In the genomic region with DNA sequence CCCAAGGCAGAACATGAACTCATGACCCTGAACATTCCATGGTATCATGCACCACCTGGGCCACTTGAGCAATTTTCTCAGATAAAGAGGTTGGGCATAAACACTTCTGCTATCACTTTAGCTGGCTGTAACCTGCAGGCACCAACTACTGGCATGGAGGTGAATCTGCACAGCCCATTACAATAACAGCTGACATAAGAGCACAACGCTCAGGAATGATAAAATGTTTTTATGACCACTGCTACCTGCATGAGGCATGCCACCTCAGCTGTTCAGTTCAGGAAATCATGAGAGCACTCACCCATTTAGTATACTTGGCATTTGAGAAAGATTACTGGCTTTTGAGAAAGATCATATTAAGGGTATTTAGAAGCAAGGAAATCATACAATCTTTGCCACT, we compare ENCODE assay signal across 21 cellular contexts.
A peak's percentile ranks its signal among the peaks of the same experiment; 100 is the strongest.
DNase-seq lines count a peak whose midpoint lies in the region; ATAC-seq, FAIRE-seq and TF ChIP-seq lines count a peak whose summit lies in the region.
"Had no signal": no experiment of that assay in that cellular context is flagged by ENCODE, and none has a peak within 500 bp of the region (broad histone marks: within the 10 kb centered on the region; RNA-seq: fewer than 3 reads in every experiment).

No MANE protein-coding gene starts in this region.

- CTCF ChIA-PET in A549 (lab: Yijun Ruan, JAX) (no interaction called here), OCI-LY7 (lab: Charles Lee; ENCODE audit: unreplicated experiment) (no interaction called here)

- no TSS peak for BruUV-seq in OCI-LY7 (replicated peaks; lab: Mats Ljungman, UMichigan)

- no peak overlapping the region for H2AFZ ChIP-seq in OCI-LY7 (ENCODE audit: low read length)
- H2AFZ ChIP-seq: GM23248 had no signal

- TF ChIP-seq RAD21 in A549 (conservative IDR thresholded peaks at IDR 0.05 in 1 of 2, IDR thresholded peaks at IDR 0.05 in 1 of 2) = no peak

- H3K4me2 ChIP-seq in A549 = no peak overlapping the region
- no peak overlapping the region for H3K4me2 ChIP-seq in OCI-LY7 (ENCODE audit: low read length)
- H3K4me2 ChIP-seq: BLaER1 treated with 17β-estradiol and CSF1 and Interleukin-3, amounts not matched to agents 10 nM and 100 nM had no signal

- TF ChIP-seq CTCF in A549 (IDR thresholded peaks at IDR 0.05) (no peak), OCI-LY7 (conservative IDR thresholded peaks at IDR 0.05; ENCODE audit: low read length) (no peak)

- no peaks in the 10 kb centered on the region for H3K36me3 ChIP-seq in OCI-LY7 (ENCODE audit: insufficient read depth, low read length)
- H3K36me3 ChIP-seq: BE2C had no signal

- TF ChIP-seq EP300 in A549 (IDR thresholded peaks at IDR 0.05) = no peak

- FAIRE-seq in A549 (lab: Jason Lieb, UNC) = peak; percentile 72
- FAIRE-seq: G401.6, GM19239, H1 had no signal

- no peaks in the 10 kb centered on the region for H3K79me2 ChIP-seq in OCI-LY7 (ENCODE audit: insufficient read depth, low read depth, low read length)

- no peak for DNase-seq in A549 (ENCODE audit: low read depth in 1 of 2, low spot score in 1 of 2)
- DNase-seq in NCI-H226 = peak; percentile 35
- DNase-seq in left colon = no peak
- no peak for DNase-seq in H4 (ENCODE audit: low spot score)
- no peak for DNase-seq in OCI-LY7 (ENCODE audit: low spot score)
- DNase-seq in HT-29 (ENCODE audit: low spot score) = no peak
- DNase-seq: ACHN; AML-193; BE2C; Caco-2; CD8-positive, alpha-beta T cell; DMS153; DND-41; GM23248; H9 had no signal

- H3K27ac ChIP-seq in A549 = no peak overlapping the region
- H3K27ac ChIP-seq in OCI-LY7 (ENCODE audit: low read depth, low read length, poor library complexity, severe bottlenecking) = no peak overlapping the region
- H3K27ac ChIP-seq: 22Rv1; BLaER1 treated with 17β-estradiol and CSF1 and Interleukin-3, amounts not matched to agents 10 nM and 100 nM; GM23248 had no signal

- WGBS in A549 (ENCODE audit: missing lambda C conversion rate) = 57% methylated on average over 1 of the region's 1 CpG

- intact Hi-C loops in left colon (cut with DNase I, micrococcal nuclease) = no loop called here
- intact Hi-C loops in OCI-LY7 (cut with micrococcal nuclease; ENCODE audit: unreplicated experiment) = no loop called here

- no peaks in the 10 kb centered on the region for H3K9me2 ChIP-seq in OCI-LY7 (ENCODE audit: insufficient read depth, low read length)

- ATAC-seq in A549 = no peak
- peak; percentile 55 for ATAC-seq in left colon
- ATAC-seq: CD8-positive, alpha-beta T cell; HCT116 had no signal

- H3K9me3 ChIP-seq in A549 (no peaks in the 10 kb centered on the region), OCI-LY7 (ENCODE audit: low read length) (no peaks in the 10 kb centered on the region)
- H3K9me3 ChIP-seq: BE2C, Caco-2 had no signal

- POLR2A ChIA-PET in A549 (lab: Yijun Ruan, JAX) (no interaction called here), OCI-LY7 (lab: Charles Lee) (no interaction called here)

- H4K20me1 ChIP-seq in OCI-LY7 (ENCODE audit: insufficient read depth, low read length) = no peaks in the 10 kb centered on the region
- H4K20me1 ChIP-seq: BLaER1 treated with 17β-estradiol and CSF1 and Interleukin-3, amounts not matched to agents 10 nM and 100 nM had no signal

- no peak for TF ChIP-seq POLR2A in A549 (IDR thresholded peaks at IDR 0.05; ENCODE audit: low read length)

- H3K4me1 ChIP-seq in A549 (no peaks in the 10 kb centered on the region), OCI-LY7 (ENCODE audit: insufficient read depth, low read length, poor library complexity, severe bottlenecking) (no peaks in the 10 kb centered on the region)
- H3K4me1 ChIP-seq: BE2C; BLaER1 treated with 17β-estradiol and CSF1 and Interleukin-3, amounts not matched to agents 10 nM and 100 nM had no signal

- H3K4me3 ChIP-seq in A549 (no peak overlapping the region), OCI-LY7 (ENCODE audit: low read depth, low read length, poor library complexity, severe bottlenecking) (no peak overlapping the region)
- H3K4me3 ChIP-seq: BLaER1 treated with 17β-estradiol and CSF1 and Interleukin-3, amounts not matched to agents 10 nM and 100 nM; GM23248 had no signal

TF ChIP-seq in A549, 52 proteins besides CTCF, POLR2A, EP300 and RAD21:
- no peak for TF ChIP-seq FOSL2 (IDR thresholded peaks at IDR 0.05)
- no peak for TF ChIP-seq FOSL2 (CRISPR knock-in tag; IDR thresholded peaks at IDR 0.05)
- TF ChIP-seq CHD2 (IDR thresholded peaks at IDR 0.05; ENCODE audit: low read length, partially characterized antibody) = no peak
- TF ChIP-seq, protein P1, sequence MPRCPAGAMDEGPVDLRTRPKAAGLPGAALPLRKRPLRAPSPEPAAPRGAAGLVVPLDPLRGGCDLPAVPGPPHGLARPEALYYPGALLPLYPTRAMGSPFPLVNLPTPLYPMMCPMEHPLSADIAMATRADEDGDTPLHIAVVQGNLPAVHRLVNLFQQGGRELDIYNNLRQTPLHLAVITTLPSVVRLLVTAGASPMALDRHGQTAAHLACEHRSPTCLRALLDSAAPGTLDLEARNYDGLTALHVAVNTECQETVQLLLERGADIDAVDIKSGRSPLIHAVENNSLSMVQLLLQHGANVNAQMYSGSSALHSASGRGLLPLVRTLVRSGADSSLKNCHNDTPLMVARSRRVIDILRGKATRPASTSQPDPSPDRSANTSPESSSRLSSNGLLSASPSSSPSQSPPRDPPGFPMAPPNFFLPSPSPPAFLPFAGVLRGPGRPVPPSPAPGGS (IDR thresholded peaks at IDR 0.05) = no peak
- TF ChIP-seq HOXA7 (CRISPR knock-in tag; IDR thresholded peaks at IDR 0.05) = no peak
- TF ChIP-seq, protein P2, sequence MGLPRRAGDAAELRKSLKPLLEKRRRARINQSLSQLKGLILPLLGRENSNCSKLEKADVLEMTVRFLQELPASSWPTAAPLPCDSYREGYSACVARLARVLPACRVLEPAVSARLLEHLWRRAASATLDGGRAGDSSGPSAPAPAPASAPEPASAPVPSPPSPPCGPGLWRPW (IDR thresholded peaks at IDR 0.05) = no peak
- no peak for TF ChIP-seq CEBPB (IDR thresholded peaks at IDR 0.05)
- no peak for TF ChIP-seq HMGXB4 (CRISPR knock-in tag; IDR thresholded peaks at IDR 0.05; ENCODE audit: borderline replicate concordance)
- no peak for TF ChIP-seq BHLHE40 (IDR thresholded peaks at IDR 0.05; ENCODE audit: low read depth, low read length)
- no peak for TF ChIP-seq ZNF302 (CRISPR knock-in tag; IDR thresholded peaks at IDR 0.05)
- no peak for TF ChIP-seq MYC (IDR thresholded peaks at IDR 0.05; ENCODE audit: borderline replicate concordance, low read length)
- TF ChIP-seq KDM5A (IDR thresholded peaks at IDR 0.05) = no peak
- TF ChIP-seq RNF2 (IDR thresholded peaks at IDR 0.05; ENCODE audit: borderline replicate concordance, low read depth) = no peak
- no peak for TF ChIP-seq KDM1A (IDR thresholded peaks at IDR 0.05; ENCODE audit: low read depth)
- no peak for TF ChIP-seq NFE2L2 (conservative IDR thresholded peaks at IDR 0.05; ENCODE audit: low read length)
